ENCODE assay signal across 14 cellular contexts in the genomic region with DNA sequence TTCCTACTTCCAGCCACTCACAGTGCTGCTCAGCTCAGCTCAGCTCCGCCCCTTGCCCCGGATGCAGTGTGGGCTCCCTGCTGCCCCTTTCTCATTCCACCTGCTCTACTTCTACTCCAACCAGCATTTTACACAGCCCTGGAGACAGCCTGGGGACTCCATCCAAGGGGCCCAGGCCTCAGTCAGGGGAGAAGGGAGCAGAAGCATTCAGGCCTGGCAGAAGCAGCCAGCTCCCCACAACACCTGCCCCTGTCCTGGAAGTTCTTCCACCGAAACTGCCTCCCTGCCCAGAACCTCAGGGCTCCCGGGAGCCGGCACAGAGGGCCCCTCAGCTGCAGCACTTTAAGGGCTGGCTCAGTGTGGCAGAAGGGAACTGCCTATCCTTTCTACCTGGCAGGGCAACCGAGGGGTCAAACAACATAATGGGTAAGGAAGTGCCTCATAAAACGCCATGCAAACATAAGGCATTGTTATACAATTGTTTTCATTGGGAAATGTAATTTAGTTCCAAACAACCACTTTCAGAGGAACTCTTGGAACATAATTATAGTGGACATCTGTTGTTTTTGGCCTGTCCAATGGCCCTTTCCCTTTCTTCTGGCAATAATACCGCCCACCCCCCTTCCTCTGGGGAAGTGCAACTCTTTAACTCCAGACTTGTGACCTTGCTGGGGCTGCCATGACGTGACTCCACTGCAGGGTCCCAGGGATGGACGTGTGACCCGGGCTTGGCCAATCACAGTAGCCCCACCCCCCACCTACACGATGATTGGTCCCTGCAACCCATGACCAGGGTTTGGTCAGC.
DNase-seq lines count a peak whose midpoint lies in the region; ATAC-seq, FAIRE-seq and TF ChIP-seq lines count a peak whose summit lies in the region.
"Had no signal": no experiment of that assay in that cellular context is flagged by ENCODE, and none has a peak within 500 bp of the region (broad histone marks: within the 10 kb centered on the region; RNA-seq: fewer than 3 reads in every experiment).

No MANE protein-coding gene starts in this region.

- WGBS in H1 (ENCODE audit: extremely low coverage in 1 of 2, insufficient coverage in 1 of 2, insufficient read length in 1 of 2, insufficient replicate concordance in 2 of 2, low coverage in 1 of 2, low lambda C conversion rate in 2 of 2, missing lambda C conversion rate in 1 of 2), 2 experiments: 69% methylated on average over 12 of the region's 12 CpGs; no CpG with 5 or more reads in 1 of the 2 experiments
- WGBS in mesenchymal stem cell: 93% methylated on average over 10 of the region's 12 CpGs
- WGBS in testis, 2 donors: 16 to 38% methylated on average over 11 to 12 of the region's 12 CpGs

- H2AK5ac ChIP-seq in H1 (ENCODE audit: low read depth, low read length) (no peak overlapping the region), mesenchymal stem cell (ENCODE audit: low read length, severe bottlenecking) (no peak overlapping the region)

- TF ChIP-seq CTCF in H1 (IDR thresholded peaks at IDR 0.05; ENCODE audit: control extremely low read depth in 1 of 3, insufficient read depth in 1 of 3, low read depth in 1 of 3, low read length in 3 of 3) (no peak), testis (IDR thresholded peaks at IDR 0.05) (no peak)

- intact Hi-C loops in testis (cut with DNase I; ENCODE audit: low total_unique reads): no loop called here

- H3K14ac ChIP-seq in H1 (ENCODE audit: insufficient read length) (no peak overlapping the region), mesenchymal stem cell (ENCODE audit: low read length in 2 of 2) (no peak overlapping the region)

- TF ChIP-seq RAD21 in H1 (IDR thresholded peaks at IDR 0.05 in 1 of 2, conservative IDR thresholded peaks at IDR 0.05 in 1 of 2; ENCODE audit: low read depth in 2 of 2, low read length in 2 of 2): no peak

- ATAC-seq in GM19324 (IDR thresholded peaks at IDR 0.05; ENCODE audit: low FRiP score, unreplicated experiment): no peak

- no peaks in the 10 kb centered on the region for H3K27me3 ChIP-seq in H1 (replicated peaks in 1 of 4; ENCODE audit: control insufficient read depth in 3 of 4, extremely low read depth in 1 of 4, insufficient read depth in 3 of 4, low read length in 3 of 4)
- H3K27me3 ChIP-seq in mesenchymal stem cell (ENCODE audit: control insufficient read depth in 1 of 2, insufficient read depth in 1 of 2, low read length in 2 of 2): no peaks in the 10 kb centered on the region
- no peaks in the 10 kb centered on the region for H3K27me3 ChIP-seq in testis

- no peak overlapping the region; the same call in 1 of the 2 replicates for H2BK20ac ChIP-seq in H1 (ENCODE audit: low read length)

- H2BK120ac ChIP-seq in H1 (replicated peaks; ENCODE audit: low read depth, low read length) (no peak overlapping the region), mesenchymal stem cell (ENCODE audit: low read depth, low read length) (no peak overlapping the region)

- CTCF ChIA-PET in H1 (lab: Charles Lee; ENCODE audit: partially characterized antibody): no interaction called here

- no peaks in the 10 kb centered on the region for H3K79me2 ChIP-seq in H1 (ENCODE audit: control insufficient read depth in 1 of 2, insufficient read depth in 2 of 2, low read length in 2 of 2)

- 0 out of 2 replicates have a peak overlapping the region, but pooled peaks have one; percentile 42 for H2BK12ac ChIP-seq in H1 (ENCODE audit: low read depth, low read length)
- H2BK12ac ChIP-seq in mesenchymal stem cell (ENCODE audit: low read length in 2 of 2): peak overlapping the region; percentile 15 to 75

- H3K27ac ChIP-seq in H1 (ENCODE audit: low read depth, low read length) (no peak overlapping the region), mesenchymal stem cell (ENCODE audit: low read length, poor library complexity, severe bottlenecking) (no peak overlapping the region), testis (no peak overlapping the region)
- H3K27ac ChIP-seq: 22Rv1, epithelial cell of prostate had no signal

- no peak overlapping the region for H3K23ac ChIP-seq in H1 (ENCODE audit: insufficient read length)
- no peak overlapping the region for H3K23ac ChIP-seq in mesenchymal stem cell (ENCODE audit: low read length in 2 of 2)

- no peak overlapping the region for H3K4me3 ChIP-seq in H1 (ENCODE audit: extremely low read depth in 1 of 4, insufficient read depth in 2 of 4, low read depth in 3 of 4, low read length in 4 of 4)
- no peak overlapping the region for H3K4me3 ChIP-seq in mesenchymal stem cell (ENCODE audit: insufficient read depth in 1 of 2, low read depth in 1 of 2, low read length in 2 of 2)
- H3K4me3 ChIP-seq in testis: no peak overlapping the region

- H3K56ac ChIP-seq in H1 (replicated peaks; ENCODE audit: insufficient read length, low read depth, low read length): no peak overlapping the region

- TF ChIP-seq EP300 in H1 (IDR thresholded peaks at IDR 0.05; ENCODE audit: borderline replicate concordance in 1 of 2, low read depth in 2 of 2, low read length in 2 of 2): no peak

- H3K9ac ChIP-seq in H1 (replicated peaks in 1 of 4; ENCODE audit: extremely low read depth in 1 of 4, low read depth in 3 of 4, low read length in 3 of 4) (no peak overlapping the region), mesenchymal stem cell (ENCODE audit: low read length) (no peak overlapping the region)

- no peak overlapping the region for H4K5ac ChIP-seq in H1 (ENCODE audit: insufficient read length, low read depth, low read length)

- no peak overlapping the region for H3K4me2 ChIP-seq in H1 (ENCODE audit: insufficient read depth in 1 of 2, low read depth in 2 of 2, low read length in 2 of 2)
- no peak overlapping the region for H3K4me2 ChIP-seq in mesenchymal stem cell (ENCODE audit: low read length, poor library complexity, severe bottlenecking)

- H4K91ac ChIP-seq in H1 (replicated peaks; ENCODE audit: insufficient read length, low read length): peak overlapping the region; percentile 56
- peak overlapping the region; percentile 31 for H4K91ac ChIP-seq in mesenchymal stem cell (ENCODE audit: low read length)

- H3K4ac ChIP-seq in H1 (replicated peaks; ENCODE audit: insufficient read length, low read depth, low read length) (no peak overlapping the region), mesenchymal stem cell (ENCODE audit: low read depth in 1 of 2, low read length in 2 of 2) (no peak overlapping the region)

- H3K36me3 ChIP-seq in H1 (ENCODE audit: control insufficient read depth in 2 of 4, insufficient read depth in 4 of 4, low read length in 3 of 4): no peaks in the 10 kb centered on the region
- no peaks in the 10 kb centered on the region for H3K36me3 ChIP-seq in mesenchymal stem cell (ENCODE audit: control insufficient read depth in 1 of 2, insufficient read depth in 2 of 2, low read depth in 1 of 2, low read length in 2 of 2)
- no peaks in the 10 kb centered on the region for H3K36me3 ChIP-seq in testis (ENCODE audit: low read depth, missing control alignments)

- H3K79me1 ChIP-seq in H1 (ENCODE audit: low read depth, low read length) (no peaks in the 10 kb centered on the region), mesenchymal stem cell (replicated peaks; ENCODE audit: low read length, poor library complexity, severe bottlenecking) (no peaks in the 10 kb centered on the region)

- POLR2A ChIA-PET in H1 (lab: Charles Lee; ENCODE audit: partially characterized antibody): no interaction called here

- H2AFZ ChIP-seq in H1 (ENCODE audit: low read length) (peak overlapping the region; percentile 98; the same call in 1 of the 2 replicates), mesenchymal stem cell (ENCODE audit: low read depth, low read length) (no peak overlapping the region)

- peak; percentile 7 for DNase-seq in DMS153 treated with DMSO at 0.1 percent for 48 hours (lab: John Stamatoyannopoulos, UW; ENCODE audit: unreplicated experiment)
- no peak for DNase-seq in DMS153 (lab: John Stamatoyannopoulos, UW)
- DNase-seq in H1 (ENCODE audit: low read depth in 1 of 2, low spot score in 2 of 2): peak in 1 of 2 experiments; percentile 59
- no peak for DNase-seq in mesenchymal stem cell
- DNase-seq in testis: peak; percentile 54
- no peak for DNase-seq in hippocampal formation (lab: John Stamatoyannopoulos, UW)
- no peak for DNase-seq in T-helper 9 cell
- DNase-seq: activated naive CD4-positive, alpha-beta T cell treated with anti-CD3 and anti-CD28 coated beads for 36 hours; caudate nucleus; CD4-positive, alpha-beta memory T cell; RPMI8226 had no signal

- H4K20me1 ChIP-seq in H1 (replicated peaks in 1 of 2; ENCODE audit: control insufficient read depth in 1 of 2, insufficient read depth in 2 of 2, low read length in 2 of 2): no peaks in the 10 kb centered on the region

- H2BK5ac ChIP-seq in H1 (ENCODE audit: low read depth, low read length) (0 out of 2 replicates have a peak overlapping the region, but pooled peaks have one; percentile 86), mesenchymal stem cell (ENCODE audit: low read depth, low read length, poor library complexity, severe bottlenecking) (no peak overlapping the region)

- H3K4me1 ChIP-seq in H1 (replicated peaks in 1 of 4; ENCODE audit: control insufficient read depth in 3 of 4, insufficient read depth in 4 of 4, low read length in 3 of 4) (peaks cover 8 to 12% (median 11%) of the 10 kb centered on the region in 4 experiments; a peak in 6 of 7 replicates), mesenchymal stem cell (ENCODE audit: control insufficient read depth, insufficient read depth, low read depth, low read length) (peaks cover 12% of the 10 kb centered on the region), testis (peaks cover 24% of the 10 kb centered on the region)

- H2BK15ac ChIP-seq in H1 (ENCODE audit: low read length) (no peak overlapping the region), mesenchymal stem cell (ENCODE audit: low read depth, poor library complexity, severe bottlenecking) (no peak overlapping the region)

- H3K23me2 ChIP-seq in H1 (ENCODE audit: low read depth, low read length): no peaks in the 10 kb centered on the region; the same call in 1 of the 2 replicates

- H3K18ac ChIP-seq in H1 (ENCODE audit: extremely low read depth, low read length) (no peak overlapping the region), mesenchymal stem cell (ENCODE audit: low read depth in 1 of 2, low read length in 2 of 2) (no peak overlapping the region)

- H4K8ac ChIP-seq in H1 (ENCODE audit: extremely low read depth, insufficient read depth, low read length) (no peak overlapping the region; the same call in 1 of the 2 replicates), mesenchymal stem cell (ENCODE audit: low read length) (no peak overlapping the region)

- TF ChIP-seq POLR2A in H1 (IDR thresholded peaks at IDR 0.05; ENCODE audit: control extremely low read depth in 1 of 2, low read depth in 2 of 2, low read length in 2 of 2) (no peak), testis (IDR thresholded peaks at IDR 0.05) (no peak)

- FAIRE-seq in H1 (lab: Jason Lieb, UNC): peak; percentile 55

- H3K9me3 ChIP-seq in H1 (ENCODE audit: insufficient read depth in 2 of 2, low read depth in 1 of 2, low read length in 1 of 2): no peaks in the 10 kb centered on the region
- H3K9me3 ChIP-seq in mesenchymal stem cell (ENCODE audit: control insufficient read depth, low read length): no peaks in the 10 kb centered on the region
- H3K9me3 ChIP-seq in testis: no peaks in the 10 kb centered on the region

TF ChIP-seq in H1, 55 proteins besides CTCF, POLR2A, EP300 and RAD21 (continues in another document):
- TF ChIP-seq SAP30 (IDR thresholded peaks at IDR 0.05; ENCODE audit: insufficient read depth, insufficient replicate concordance, low read length) (no peak), TEAD4 (IDR thresholded peaks at IDR 0.05; ENCODE audit: low read depth, low read length) (no peak)

Comparison
In these comparisons a context has a peak if more than half of its experiments do, and no peak if none do; other contexts are left out.
1. DNase-seq: peak in DMS153 treated with DMSO at 0.1 percent for 48 hours (single experiment) and testis (single experiment); none in DMS153 (single experiment), mesenchymal stem cell (single experiment), hippocampal formation (0 of 2) and T-helper 9 cell (single experiment).